ENCODE assay signal across 8 cellular contexts in genomic region chrX:78104447-78105176, GRCh38. TPM values are rescaled to one million over a fixed set of nuclear protein-coding genes. Genes with fewer than 3 reads are reported as not detected.
DNase-seq lines count a peak whose midpoint lies in the region; ATAC-seq and TF ChIP-seq lines count a peak whose summit lies in the region.

No MANE protein-coding gene starts in this region.

- no peaks in the 10 kb centered on the region for H3K9me3 ChIP-seq in esophagus muscularis mucosa

- peaks cover 0 to 3% (median 0%) of the 10 kb centered on the region in 4 donors for H3K27me3 ChIP-seq in esophagus muscularis mucosa

- intact Hi-C loops in esophagus muscularis mucosa (cut with DNase I): loop anchor here (5.0 kb wide), 1 partner anchor 192 kb away; the partner anchor contains the start of gene ATP7A

- no peak for TF ChIP-seq POLR2A in esophagus muscularis mucosa (IDR thresholded peaks at IDR 0.05; ENCODE audit: low read depth)

- H3K4me3 Mint-ChIP-seq in naive B cell: peak overlapping the region; percentile 78 to 94 (median 91)

- peaks cover 0 to 6% (median 0%) of the 10 kb centered on the region in 3 donors for H3K27me3 Mint-ChIP-seq in naive B cell

- H3K4me1 ChIP-seq in esophagus muscularis mucosa: peaks cover 10 to 49% (median 41%) of the 10 kb centered on the region in 4 donors

- H3K4me1 Mint-ChIP-seq in naive B cell: peaks cover 28 to 49% (median 37%) of the 10 kb centered on the region in 3 donors

- no peaks in the 10 kb centered on the region for H3K36me3 ChIP-seq in esophagus muscularis mucosa

- peak; percentile 4 to 16 for ATAC-seq in naive B cell (ENCODE audit: low read depth in 2 of 2)

- peaks cover 0 to 6% of the 10 kb centered on the region in 2 donors for H3K36me3 Mint-ChIP-seq in naive B cell

- peak; percentile 7 for DNase-seq in Daoy (ENCODE audit: low read depth)
- DNase-seq in HCEC 1CT: peak; percentile 31
- DNase-seq in NCI-H446 treated with DMSO at 0.1 percent for 48 hours (lab: John Stamatoyannopoulos, UW): peak; percentile 3
- peak; percentile 35 for DNase-seq in activated T-cell treated with anti-CD3 and anti-CD28 coated beads, Interleukin-2, amount 50 U/mL, for 1 hour
- no peak for DNase-seq in esophagus muscularis mucosa (ENCODE audit: extremely low spot score)
- DNase-seq in naive B cell: peak; percentile 23
- peak; percentile 60 for DNase-seq in ureter (ENCODE audit: low spot score)
- DNase-seq in OCI-M2 (lab: John Stamatoyannopoulos, UW; ENCODE audit: unreplicated experiment): no peak

- TF ChIP-seq CTCF in esophagus muscularis mucosa (IDR thresholded peaks at IDR 0.05): no peak

- H3K27ac Mint-ChIP-seq in naive B cell: peak overlapping the region; percentile 82 to 97 (median 96)

- H3K27ac ChIP-seq in esophagus muscularis mucosa (replicated peaks in 1 of 4): peak overlapping the region; percentile 88 to 97 (median 96)

- 34% methylated on average over 27 of the region's 27 CpGs for WGBS in esophagus muscularis mucosa

- H3K4me3 ChIP-seq in esophagus muscularis mucosa: peak overlapping the region; percentile 67 to 83 (median 70)

- no peak for TF ChIP-seq EP300 in esophagus muscularis mucosa (IDR thresholded peaks at IDR 0.05)

- H3K9me3 Mint-ChIP-seq in naive B cell: peaks cover 0 to 7% (median 3%) of the 10 kb centered on the region in 7 donors

RNA-seq across cellular contexts. Expression of gene PGK1, which starts 0.6 kb away (rescaled TPM):
- 282 and 355 TPM in 2 replicates for total RNA-seq in Daoy (2014; rRNA removed; shearing (Covaris generic))
- 100 to 1,000 TPM; 187 to 236 (median 229) TPM for total RNA-seq in esophagus muscularis mucosa
- 100 to 1,000 TPM; 325 to 587 (median 365) TPM for polyA plus RNA-seq in naive B cell (ENCODE audit: low read depth in 6 of 6)
- total RNA-seq in ureter: 359 TPM

RNA-seq across cellular contexts. Expression of gene TAF9B, which starts 34.8 kb away (rescaled TPM):
- total RNA-seq in Daoy (2014; rRNA removed; shearing (Covaris generic)): 27.0 and 30.2 TPM in 2 replicates
- total RNA-seq in esophagus muscularis mucosa: 10 to 100 TPM; 35.8 to 71.2 (median 58.2) TPM
- 10 to 100 TPM in 5 of 6 donors, 1 to 10 TPM in 1; 9.2 to 19.2 (median 12.7) TPM for polyA plus RNA-seq in naive B cell (ENCODE audit: low read depth in 6 of 6)
- 35.1 TPM for total RNA-seq in ureter

Comparison
In these comparisons a context has a peak if more than half of its experiments do, and no peak if none do; other contexts are left out.
1. DNase-seq: peak in Daoy (single experiment), HCEC 1CT (single experiment), NCI-H446 treated with DMSO at 0.1 percent for 48 hours (single experiment), activated T-cell treated with anti-CD3 and anti-CD28 coated beads, Interleukin-2, amount 50 U/mL, for 1 hour (single experiment), naive B cell (single experiment) and ureter (single experiment); none in esophagus muscularis mucosa (single experiment) and OCI-M2 (single experiment).